28 cellular contexts compared by ENCODE assay signal in genomic region chr9:104334549-104334948, GRCh38.
"Had no signal": no experiment of that assay in that cellular context is flagged by ENCODE, and none has a peak within 500 bp of the region (broad histone marks: within the 10 kb centered on the region; RNA-seq: fewer than 3 reads in every experiment).

No MANE protein-coding gene starts in this region.

- H3K27ac Mint-ChIP-seq: natural killer cell treated with Interleukin-12 subunit alpha and Interleukin-12 subunit beta and Interleukin-15 and Interleukin-18, amount 100 ng/mL, for 72 hours; nephron progenitor cell; progenitor cell of endocrine pancreas; stimulated activated effector memory CD8-positive, alpha-beta T cell treated with anti-CD3 and anti-CD28 coated beads, Interleukin-12 subunit alpha, Interleukin-12 subunit beta, amount 100 ng/mL, for 72 hours; stimulated activated naive B cell treated with anti-CD40 and anti-IgM and Interleukin-4, amounts not matched to agents 10 μg/mL and 1 μg/mL and 100 μg/mL, for 72 hours; stimulated activated naive CD8-positive, alpha-beta T cell treated with anti-CD3 and anti-CD28 coated beads, Interleukin-15, Interleukin-2, amounts not matched to agents 100 ng/mL and 50 ng/mL, for 24 hours had no signal

- DNase-seq: nephron progenitor cell; occipital lobe; ovary; posterior cingulate gyrus; psoas muscle; right cardiac atrium; right lobe of liver; sigmoid colon; small intestine; stimulated activated CD4-positive, alpha-beta T cell treated with anti-CD3 and anti-CD28 coated beads, Interleukin-15, amount 100 ng/mL, for 24 hours; stimulated activated CD4-positive, alpha-beta T cell treated with anti-CD3 and anti-CD28 coated beads, Interleukin-2, amount 100 ng/mL, for 24 hours; stimulated activated CD4-positive, alpha-beta T cell treated with anti-CD3 and anti-CD28 coated beads, Interleukin-2, amount 100 ng/mL, for 48 hours; stimulated activated CD4-positive, alpha-beta T cell treated with anti-CD3 and anti-CD28 coated beads, Interleukin-4, amount 100 ng/mL, for 24 hours; stimulated activated naive B cell treated with anti-CD40 and anti-IgM and Interleukin-4, amounts not matched to agents 10 μg/mL and 1 μg/mL and 100 μg/mL, for 72 hours; stimulated activated naive CD4-positive, alpha-beta T cell treated with Interleukin-2 at 50 U/mL for 16 hours; stomach; thyroid gland; trophoblast cell; upper lobe of left lung had no signal

- H3K27ac ChIP-seq: ovary, parathyroid adenoma, psoas muscle, right lobe of liver, sigmoid colon, stomach, thoracic aorta, thyroid gland, tibial nerve, upper lobe of left lung, vagina had no signal

- H3K27me3 ChIP-seq: ovary, right lobe of liver, sigmoid colon, stomach, thyroid gland, tibial nerve, upper lobe of left lung, vagina had no signal

- H3K79me2 ChIP-seq: parathyroid adenoma had no signal

- H3K4me1 Mint-ChIP-seq: neural crest cell; stimulated activated effector memory CD8-positive, alpha-beta T cell treated with anti-CD3 and anti-CD28 coated beads, Interleukin-12 subunit alpha, Interleukin-12 subunit beta, amount 100 ng/mL, for 72 hours had no signal

- H3K4me3 Mint-ChIP-seq: natural killer cell treated with Interleukin-12 subunit alpha and Interleukin-12 subunit beta and Interleukin-15 and Interleukin-18, amount 100 ng/mL, for 72 hours; nephron progenitor cell; neural crest cell; stimulated activated effector memory CD8-positive, alpha-beta T cell treated with anti-CD3 and anti-CD28 coated beads, Interleukin-12 subunit alpha, Interleukin-12 subunit beta, amount 100 ng/mL, for 72 hours; stimulated activated naive B cell treated with anti-CD40 and anti-IgM and Interleukin-4, amounts not matched to agents 10 μg/mL and 1 μg/mL and 100 μg/mL, for 72 hours; stimulated activated naive CD8-positive, alpha-beta T cell treated with anti-CD3 and anti-CD28 coated beads, Interleukin-15, Interleukin-2, amounts not matched to agents 100 ng/mL and 50 ng/mL, for 24 hours had no signal

- H3K9ac ChIP-seq: parathyroid adenoma had no signal

- H3K4me1 ChIP-seq: parathyroid adenoma, psoas muscle, right lobe of liver, sigmoid colon, thyroid gland, tibial nerve, upper lobe of left lung, vagina had no signal

- H3K9me3 ChIP-seq: right lobe of liver, sigmoid colon, thyroid gland, tibial nerve, vagina had no signal

- H3K36me3 Mint-ChIP-seq: natural killer cell treated with Interleukin-12 subunit alpha and Interleukin-12 subunit beta and Interleukin-15 and Interleukin-18, amount 100 ng/mL, for 72 hours; stimulated activated effector memory CD8-positive, alpha-beta T cell treated with anti-CD3 and anti-CD28 coated beads, Interleukin-12 subunit alpha, Interleukin-12 subunit beta, amount 100 ng/mL, for 72 hours; stimulated activated naive B cell treated with anti-CD40 and anti-IgM and Interleukin-4, amounts not matched to agents 10 μg/mL and 1 μg/mL and 100 μg/mL, for 72 hours had no signal

- H3K27me3 Mint-ChIP-seq: natural killer cell treated with Interleukin-12 subunit alpha and Interleukin-12 subunit beta and Interleukin-15 and Interleukin-18, amount 100 ng/mL, for 72 hours; stimulated activated naive B cell treated with anti-CD40 and anti-IgM and Interleukin-4, amounts not matched to agents 10 μg/mL and 1 μg/mL and 100 μg/mL, for 72 hours; stimulated activated naive CD8-positive, alpha-beta T cell treated with anti-CD3 and anti-CD28 coated beads, Interleukin-15, Interleukin-2, amounts not matched to agents 100 ng/mL and 50 ng/mL, for 24 hours had no signal

- H3K36me3 ChIP-seq: ovary, right lobe of liver, sigmoid colon, stomach, thoracic aorta, thyroid gland, tibial nerve, upper lobe of left lung, vagina had no signal

- H2AFZ ChIP-seq: parathyroid adenoma had no signal

- H3K4me3 ChIP-seq: ovary, psoas muscle, right lobe of liver, sigmoid colon, stomach, thoracic aorta, thyroid gland, tibial nerve, upper lobe of left lung, vagina had no signal
